Comparison of ENCODE assay signal across 17 cellular contexts in genomic region chr3:189907803-189908202, GRCh38.
DNase-seq lines count a peak whose midpoint lies in the region; ATAC-seq and TF ChIP-seq lines count a peak whose summit lies in the region.
"Had no signal": no experiment of that assay in that cellular context is flagged by ENCODE, and none has a peak within 500 bp of the region (broad histone marks: within the 10 kb centered on the region; RNA-seq: fewer than 3 reads in every experiment).

No MANE protein-coding gene starts in this region.

- no peak for TF ChIP-seq CTCF in astrocyte of the spinal cord (IDR thresholded peaks at IDR 0.05; ENCODE audit: low read depth, low read length)
- no peak for TF ChIP-seq CTCF in foreskin keratinocyte (conservative IDR thresholded peaks at IDR 0.05)
- TF ChIP-seq CTCF in RWPE1 (conservative IDR thresholded peaks at IDR 0.05; ENCODE audit: low read depth) = no peak

- POLR2A ChIA-PET in RWPE1 (lab: Yijun Ruan, JAX; ENCODE audit: low non-redundant PET) = no interaction called here

- H3K27ac ChIP-seq in foreskin keratinocyte (peak overlapping the region; percentile 99), RWPE1 (no peak overlapping the region)
- H3K27ac ChIP-seq: BLaER1 had no signal

- peaks cover 36% of the 10 kb centered on the region for H3K4me1 ChIP-seq in foreskin keratinocyte
- H3K4me1 ChIP-seq: BLaER1, Caco-2 had no signal

- intact Hi-C loops in cardiac septum (cut with DNase I) = no loop called here

- H3K4me3 ChIP-seq in astrocyte of the spinal cord (ENCODE audit: low read depth, low read length) = no peak overlapping the region
- H3K4me3 ChIP-seq: BLaER1 had no signal

- H3K27me3 ChIP-seq in foreskin keratinocyte = no peaks in the 10 kb centered on the region
- H3K27me3 ChIP-seq: BLaER1 had no signal

- DNase-seq in M059J (ENCODE audit: low read depth) (peak; percentile 20), RPMI7951 (ENCODE audit: low read depth) (peak; percentile 81), astrocyte of the spinal cord (ENCODE audit: low read depth, low spot score) (peak; percentile 22), foreskin keratinocyte (peak in 1 of 2 donors; percentile 61), cardiac septum (ENCODE audit: low spot score) (no peak), RWPE1 (ENCODE audit: low spot score) (no peak), AG08395 (ENCODE audit: low spot score) (no peak)
- DNase-seq: AML-193; Caco-2; CD8-positive, alpha-beta memory T cell; DND-41; GDM1; GOT3; H9 had no signal

- no peak for ATAC-seq in foreskin keratinocyte
- no peak for ATAC-seq in GM18861 (IDR thresholded peaks at IDR 0.05; ENCODE audit: unreplicated experiment)
- ATAC-seq: HepG2 had no signal

- in situ Hi-C loops in astrocyte of the spinal cord (cut with HindIII; ENCODE audit: low sequenced_read_pairs) = no loop called here

- CTCF ChIA-PET in RWPE1 (lab: Yijun Ruan, JAX) = interaction anchor here (0.7 kb wide), 1 partner anchor 210 kb away, joined by 3 read pairs; no protein-coding TSS in a partner anchor

Comparison
In these comparisons a context has a peak if more than half of its experiments do, and no peak if none do; other contexts are left out.
1. DNase-seq: peak in M059J (single experiment), RPMI7951 (single experiment) and astrocyte of the spinal cord (single experiment); none in cardiac septum (single experiment), RWPE1 (single experiment) and AG08395 (single experiment).